ENCODE assay signal across 1 cellular context in the genomic region with DNA sequence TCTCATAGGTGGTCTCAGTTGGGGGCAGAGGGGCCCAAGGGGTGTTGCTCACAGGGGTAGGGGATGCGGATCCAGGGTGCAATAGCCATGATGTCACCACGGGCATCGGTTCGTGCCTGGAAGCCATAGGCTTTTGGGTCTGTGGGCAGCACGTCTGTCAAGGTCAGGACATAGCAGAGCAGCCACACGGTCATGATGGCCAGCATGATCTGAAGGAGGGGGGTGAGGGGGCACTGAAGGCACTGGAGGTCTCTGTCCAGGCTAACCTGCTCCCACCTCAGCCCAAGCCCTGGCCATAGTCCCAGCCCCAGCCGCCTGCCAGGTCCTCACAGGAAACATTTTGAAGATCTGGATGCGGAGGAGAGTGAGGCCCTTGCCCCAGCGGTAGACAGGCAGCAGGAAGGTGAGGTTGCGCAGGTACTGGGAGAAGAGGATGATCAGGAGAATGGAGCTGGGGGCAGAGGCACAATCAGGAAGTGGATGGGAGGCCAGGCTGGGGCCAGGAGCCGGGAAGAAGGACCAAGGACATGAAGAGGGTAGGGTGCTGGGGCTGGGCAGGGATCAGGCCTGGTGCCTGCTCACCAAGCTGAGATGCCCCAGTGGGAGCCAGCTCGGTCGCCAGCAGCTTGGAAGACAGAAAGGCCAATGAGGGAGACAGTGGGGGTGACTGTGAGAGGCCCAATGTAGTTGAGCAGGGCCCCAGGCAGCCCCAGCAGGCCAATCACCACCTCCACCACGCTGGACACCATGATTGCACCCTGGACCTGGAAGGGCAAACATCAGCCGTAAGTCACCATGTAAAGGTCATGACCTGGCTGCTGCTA.
TF ChIP-seq lines count a peak whose summit lies in the region.

No MANE protein-coding gene starts in this region.

TF ChIP-seq in K562, 482 proteins besides CTCF, POLR2A, EP300 and RAD21 (continued from another document):
- no peak for TF ChIP-seq ARID4B (CRISPR knock-in tag; IDR thresholded peaks at IDR 0.05)
- TF ChIP-seq ZMIZ1 (IDR thresholded peaks at IDR 0.05; ENCODE audit: low read depth in 2 of 2, low read length in 2 of 2), result no peak
- TF ChIP-seq ASH1L (IDR thresholded peaks at IDR 0.05; ENCODE audit: borderline replicate concordance, low read depth, partially characterized antibody), result no peak
- TF ChIP-seq, protein P1, sequence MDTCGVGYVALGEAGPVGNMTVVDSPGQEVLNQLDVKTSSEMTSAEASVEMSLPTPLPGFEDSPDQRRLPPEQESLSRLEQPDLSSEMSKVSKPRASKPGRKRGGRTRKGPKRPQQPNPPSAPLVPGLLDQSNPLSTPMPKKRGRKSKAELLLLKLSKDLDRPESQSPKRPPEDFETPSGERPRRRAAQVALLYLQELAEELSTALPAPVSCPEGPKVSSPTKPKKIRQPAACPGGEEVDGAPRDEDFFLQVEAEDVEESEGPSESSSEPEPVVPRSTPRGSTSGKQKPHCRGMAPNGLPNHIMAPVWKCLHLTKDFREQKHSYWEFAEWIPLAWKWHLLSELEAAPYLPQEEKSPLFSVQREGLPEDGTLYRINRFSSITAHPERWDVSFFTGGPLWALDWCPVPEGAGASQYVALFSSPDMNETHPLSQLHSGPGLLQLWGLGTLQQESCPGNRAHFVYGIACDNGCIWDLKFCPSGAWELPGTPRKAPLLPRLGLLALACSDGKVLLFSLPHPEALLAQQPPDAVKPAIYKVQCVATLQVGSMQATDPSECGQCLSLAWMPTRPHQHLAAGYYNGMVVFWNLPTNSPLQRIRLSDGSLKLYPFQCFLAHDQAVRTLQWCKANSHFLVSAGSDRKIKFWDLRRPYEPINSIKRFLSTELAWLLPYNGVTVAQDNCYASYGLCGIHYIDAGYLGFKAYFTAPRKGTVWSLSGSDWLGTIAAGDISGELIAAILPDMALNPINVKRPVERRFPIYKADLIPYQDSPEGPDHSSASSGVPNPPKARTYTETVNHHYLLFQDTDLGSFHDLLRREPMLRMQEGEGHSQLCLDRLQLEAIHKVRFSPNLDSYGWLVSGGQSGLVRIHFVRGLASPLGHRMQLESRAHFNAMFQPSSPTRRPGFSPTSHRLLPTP (IDR thresholded peaks at IDR 0.05; ENCODE audit: borderline replicate concordance, extremely low read depth, insufficient read length), result peak; percentile 67
- no peak for TF ChIP-seq MEF2D (tag; conservative IDR thresholded peaks at IDR 0.05; ENCODE audit: low read depth)
- TF ChIP-seq ZNF436 (CRISPR knock-in tag; IDR thresholded peaks at IDR 0.05), result peak; percentile 87
- no peak for TF ChIP-seq CAMTA2 (CRISPR knock-in tag; conservative IDR thresholded peaks at IDR 0.05)
- TF ChIP-seq SMAD1 (IDR thresholded peaks at IDR 0.05; ENCODE audit: low read depth, low read length, partially characterized antibody), result no peak
TF ChIP-seq in K562: peak in this region for 10.
